Comparison of ENCODE assay signal across 26 cellular contexts in genomic region chr22:50253941-50254340, GRCh38.
"Had no signal": no experiment of that assay in that cellular context is flagged by ENCODE, and none has a peak within 500 bp of the region (broad histone marks: within the 10 kb centered on the region; RNA-seq: fewer than 3 reads in every experiment).

No MANE protein-coding gene starts in this region.

- H3K27ac ChIP-seq: adrenal gland, body of pancreas, colonic mucosa, epithelial cell of prostate, heart left ventricle had no signal

- H3K27ac Mint-ChIP-seq: activated CD8-positive, alpha-beta T cell treated with anti-CD3 and anti-CD28 coated beads for 36 hours; activated naive CD4-positive, alpha-beta T cell treated with anti-CD3 and anti-CD28 coated beads for 36 hours; activated naive CD4-positive, alpha-beta T cell treated with anti-CD3 and anti-CD28 coated beads, Interleukin-2, amount 50 U/mL, for 24 hours; activated naive CD8-positive, alpha-beta T cell treated with anti-CD3 and anti-CD28 coated beads for 36 hours; activated naive CD8-positive, alpha-beta T cell treated with anti-CD3 and anti-CD28 coated beads, Interleukin-2, amount 50 U/mL, for 24 hours; activated T-helper 2 cell treated with anti-CD3 and anti-CD28 coated beads, Interferon-gamma antibody, Interleukin-2, Interleukin-4, amounts not matched to agents 10 μg/mL and 5 μg/mL and 100 μg/mL, durations not matched to agents 14 hours and 24 hours and 36 hours; T-helper 2 cell treated with Interferon-gamma antibody and Interleukin-4, amounts not matched to agents 5 μg/mL and 100 μg/mL, for 36 hours had no signal

- ATAC-seq: activated CD8-positive, alpha-beta T cell treated with anti-CD3 and anti-CD28 coated beads for 36 hours; activated naive CD8-positive, alpha-beta T cell treated with anti-CD3 and anti-CD28 coated beads, Interleukin-2, amount 50 U/mL, for 24 hours; activated T-cell treated with anti-CD3 and anti-CD28 coated beads, Interleukin-2, amount 50 U/mL, for 4 hours; body of pancreas; heart left ventricle; T-helper 17 cell had no signal

- H3K36me3 Mint-ChIP-seq: activated naive CD4-positive, alpha-beta T cell treated with anti-CD3 and anti-CD28 coated beads, Interleukin-2, amount 50 U/mL, for 24 hours; activated naive CD8-positive, alpha-beta T cell treated with anti-CD3 and anti-CD28 coated beads for 36 hours had no signal

- H3K4me3 Mint-ChIP-seq: activated CD8-positive, alpha-beta T cell treated with anti-CD3 and anti-CD28 coated beads for 36 hours; activated naive CD4-positive, alpha-beta T cell treated with anti-CD3 and anti-CD28 coated beads for 36 hours; activated naive CD4-positive, alpha-beta T cell treated with anti-CD3 and anti-CD28 coated beads, Interleukin-2, amount 50 U/mL, for 24 hours; activated naive CD8-positive, alpha-beta T cell treated with anti-CD3 and anti-CD28 coated beads for 36 hours; activated naive CD8-positive, alpha-beta T cell treated with anti-CD3 and anti-CD28 coated beads, Interleukin-2, amount 50 U/mL, for 24 hours; activated T-cell treated with anti-CD3 and anti-CD28 coated beads, Interleukin-2, amount 50 U/mL, for 4 hours; T-helper 17 cell; T-helper 2 cell treated with Interferon-gamma antibody and Interleukin-4, amounts not matched to agents 5 μg/mL and 100 μg/mL, for 36 hours had no signal

- DNase-seq: activated CD4-positive, alpha-beta T cell treated with anti-CD3 and anti-CD28 coated beads for 48 hours; activated CD4-positive, alpha-beta T cell treated with anti-CD3 and anti-CD28 coated beads, Interleukin-2, amount 50 U/mL, for 1 hour; activated CD4-positive, alpha-beta T cell treated with anti-CD3 and anti-CD28 coated beads, Interleukin-2, amount 50 U/mL, for 48 hours; activated CD8-positive, alpha-beta memory T cell treated with anti-CD3 and anti-CD28 coated beads for 24 hours; activated CD8-positive, alpha-beta T cell treated with anti-CD3 and anti-CD28 coated beads for 36 hours; activated effector memory CD4-positive, alpha-beta T cell treated with anti-CD3 and anti-CD28 coated beads, Interleukin-2, amount 50 U/mL, for 16 hours; activated naive CD4-positive, alpha-beta T cell treated with anti-CD3 and anti-CD28 coated beads for 36 hours; activated naive CD8-positive, alpha-beta T cell treated with anti-CD3 and anti-CD28 coated beads for 36 hours; activated naive CD8-positive, alpha-beta T cell treated with anti-CD3 and anti-CD28 coated beads, Interleukin-2, amount 50 U/mL, for 24 hours; activated T-cell treated with anti-CD3 and anti-CD28 coated beads, Interleukin-2, amount 50 U/mL, for 4 hours; adrenal gland; amygdala; body of pancreas; caudate nucleus; cerebellar nuclear complex; colonic mucosa; effector CD8-positive, alpha-beta T cell; glutamatergic neuron; T-helper 1 cell; T-helper 17 cell; T1000 had no signal

- H3K36me3 ChIP-seq: adrenal gland, colonic mucosa had no signal

- H3K4me3 ChIP-seq: adrenal gland, body of pancreas, colonic mucosa, heart left ventricle had no signal

- H3K9me3 Mint-ChIP-seq: activated CD8-positive, alpha-beta T cell treated with anti-CD3 and anti-CD28 coated beads for 36 hours; activated naive CD4-positive, alpha-beta T cell treated with anti-CD3 and anti-CD28 coated beads for 36 hours; activated naive CD4-positive, alpha-beta T cell treated with anti-CD3 and anti-CD28 coated beads, Interleukin-2, amount 50 U/mL, for 24 hours; activated naive CD8-positive, alpha-beta T cell treated with anti-CD3 and anti-CD28 coated beads for 36 hours; activated naive CD8-positive, alpha-beta T cell treated with anti-CD3 and anti-CD28 coated beads, Interleukin-2, amount 50 U/mL, for 24 hours; activated T-cell treated with anti-CD3 and anti-CD28 coated beads, Interleukin-2, amount 50 U/mL, for 4 hours; activated T-helper 2 cell treated with anti-CD3 and anti-CD28 coated beads, Interferon-gamma antibody, Interleukin-2, Interleukin-4, amounts not matched to agents 10 μg/mL and 5 μg/mL and 100 μg/mL, durations not matched to agents 14 hours and 24 hours and 36 hours; T-helper 2 cell treated with Interferon-gamma antibody and Interleukin-4, amounts not matched to agents 5 μg/mL and 100 μg/mL, for 36 hours had no signal

- H3K9me3 ChIP-seq: adrenal gland, body of pancreas, colonic mucosa, heart left ventricle had no signal

- H3K27me3 ChIP-seq: adrenal gland, body of pancreas, heart left ventricle had no signal
